ENCODE assay signal across 28 cellular contexts in genomic region chr12:82025462-82025861, GRCh38.
"Had no signal": no experiment of that assay in that cellular context is flagged by ENCODE, and none has a peak within 500 bp of the region (broad histone marks: within the 10 kb centered on the region; RNA-seq: fewer than 3 reads in every experiment).

No MANE protein-coding gene starts in this region.

- FAIRE-seq: colon, endometrium, endothelial cell of umbilical vein, frontal cortex had no signal

- H3K27me3 ChIP-seq: colonic mucosa, dorsolateral prefrontal cortex, esophagus muscularis mucosa, esophagus squamous epithelium, foreskin keratinocyte, gastrocnemius medialis, gastroesophageal sphincter, heart left ventricle, heart right ventricle had no signal

- H3K9me3 ChIP-seq: colonic mucosa, esophagus muscularis mucosa, esophagus squamous epithelium, gastrocnemius medialis, gastroesophageal sphincter had no signal

- H3K36me3 ChIP-seq: colonic mucosa, esophagus muscularis mucosa, esophagus squamous epithelium, gastrocnemius medialis, gastroesophageal sphincter, heart left ventricle, heart right ventricle had no signal

- H3K4me1 ChIP-seq: colonic mucosa, esophagus muscularis mucosa, esophagus squamous epithelium, foreskin keratinocyte, gastrocnemius medialis, gastroesophageal sphincter, heart left ventricle, heart right ventricle had no signal

- ATAC-seq: effector memory CD8-positive, alpha-beta T cell; esophagus mucosa; foreskin keratinocyte; gastrocnemius medialis; gastroesophageal sphincter; heart left ventricle; heart right ventricle had no signal

- H3K27ac ChIP-seq: colonic mucosa, coronary artery, dorsolateral prefrontal cortex, epithelial cell of prostate, esophagus muscularis mucosa, esophagus squamous epithelium, foreskin keratinocyte, gastrocnemius medialis, gastroesophageal sphincter, heart left ventricle, heart right ventricle had no signal

- H3K4me3 ChIP-seq: colonic mucosa, coronary artery, dorsolateral prefrontal cortex, esophagus muscularis mucosa, esophagus squamous epithelium, gastrocnemius medialis, gastroesophageal sphincter, heart left ventricle, heart right ventricle had no signal

- DNase-seq: colonic mucosa; cortex of kidney; dermis blood vessel endothelial cell; dorsolateral prefrontal cortex; effector CD4-positive, alpha-beta T cell; effector CD8-positive, alpha-beta T cell; effector memory CD4-positive, alpha-beta T cell; effector memory CD8-positive, alpha-beta T cell; endodermal cell; erythroblast; esophagus squamous epithelium; foreskin fibroblast; foreskin keratinocyte; foreskin melanocyte; gastrocnemius medialis; glutamatergic neuron; head of caudate nucleus; heart left ventricle; heart right ventricle had no signal
